In the genomic region with DNA sequence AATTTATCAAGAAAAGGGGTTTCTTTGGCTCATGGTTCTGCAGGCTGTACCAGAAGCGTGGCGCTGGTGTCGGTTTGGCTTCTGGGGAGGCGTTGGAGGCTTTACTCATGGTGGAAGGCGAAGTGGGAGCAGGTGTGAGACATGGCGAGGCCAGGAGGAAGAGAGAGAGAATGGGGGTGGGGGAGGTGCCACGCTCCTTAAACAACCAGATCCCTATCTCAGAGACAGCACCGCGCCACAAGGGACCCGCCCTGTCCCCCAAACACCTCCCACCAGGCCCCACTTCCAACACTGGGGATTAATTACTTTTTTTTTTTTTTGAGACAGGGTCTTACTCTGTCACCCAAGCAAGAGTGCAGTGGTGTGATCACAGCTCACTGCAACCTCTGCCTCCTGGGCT, we compare ENCODE assay signal across 1 cellular context.
TF ChIP-seq lines count a peak whose summit lies in the region.

No MANE protein-coding gene starts in this region.

TF ChIP-seq in K562, 482 proteins besides CTCF, POLR2A, EP300 and RAD21:
- TF ChIP-seq, protein P1, sequence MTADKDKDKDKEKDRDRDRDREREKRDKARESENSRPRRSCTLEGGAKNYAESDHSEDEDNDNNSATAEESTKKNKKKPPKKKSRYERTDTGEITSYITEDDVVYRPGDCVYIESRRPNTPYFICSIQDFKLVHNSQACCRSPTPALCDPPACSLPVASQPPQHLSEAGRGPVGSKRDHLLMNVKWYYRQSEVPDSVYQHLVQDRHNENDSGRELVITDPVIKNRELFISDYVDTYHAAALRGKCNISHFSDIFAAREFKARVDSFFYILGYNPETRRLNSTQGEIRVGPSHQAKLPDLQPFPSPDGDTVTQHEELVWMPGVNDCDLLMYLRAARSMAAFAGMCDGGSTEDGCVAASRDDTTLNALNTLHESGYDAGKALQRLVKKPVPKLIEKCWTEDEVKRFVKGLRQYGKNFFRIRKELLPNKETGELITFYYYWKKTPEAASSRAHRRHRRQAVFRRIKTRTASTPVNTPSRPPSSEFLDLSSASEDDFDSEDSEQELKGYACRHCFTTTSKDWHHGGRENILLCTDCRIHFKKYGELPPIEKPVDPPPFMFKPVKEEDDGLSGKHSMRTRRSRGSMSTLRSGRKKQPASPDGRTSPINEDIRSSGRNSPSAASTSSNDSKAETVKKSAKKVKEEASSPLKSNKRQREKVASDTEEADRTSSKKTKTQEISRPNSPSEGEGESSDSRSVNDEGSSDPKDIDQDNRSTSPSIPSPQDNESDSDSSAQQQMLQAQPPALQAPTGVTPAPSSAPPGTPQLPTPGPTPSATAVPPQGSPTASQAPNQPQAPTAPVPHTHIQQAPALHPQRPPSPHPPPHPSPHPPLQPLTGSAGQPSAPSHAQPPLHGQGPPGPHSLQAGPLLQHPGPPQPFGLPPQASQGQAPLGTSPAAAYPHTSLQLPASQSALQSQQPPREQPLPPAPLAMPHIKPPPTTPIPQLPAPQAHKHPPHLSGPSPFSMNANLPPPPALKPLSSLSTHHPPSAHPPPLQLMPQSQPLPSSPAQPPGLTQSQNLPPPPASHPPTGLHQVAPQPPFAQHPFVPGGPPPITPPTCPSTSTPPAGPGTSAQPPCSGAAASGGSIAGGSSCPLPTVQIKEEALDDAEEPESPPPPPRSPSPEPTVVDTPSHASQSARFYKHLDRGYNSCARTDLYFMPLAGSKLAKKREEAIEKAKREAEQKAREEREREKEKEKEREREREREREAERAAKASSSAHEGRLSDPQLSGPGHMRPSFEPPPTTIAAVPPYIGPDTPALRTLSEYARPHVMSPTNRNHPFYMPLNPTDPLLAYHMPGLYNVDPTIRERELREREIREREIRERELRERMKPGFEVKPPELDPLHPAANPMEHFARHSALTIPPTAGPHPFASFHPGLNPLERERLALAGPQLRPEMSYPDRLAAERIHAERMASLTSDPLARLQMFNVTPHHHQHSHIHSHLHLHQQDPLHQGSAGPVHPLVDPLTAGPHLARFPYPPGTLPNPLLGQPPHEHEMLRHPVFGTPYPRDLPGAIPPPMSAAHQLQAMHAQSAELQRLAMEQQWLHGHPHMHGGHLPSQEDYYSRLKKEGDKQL (CRISPR knock-in tag; IDR thresholded peaks at IDR 0.05; ENCODE audit: borderline replicate concordance), result no peak
- no peak for TF ChIP-seq ZNF76 (CRISPR knock-in tag; IDR thresholded peaks at IDR 0.05; ENCODE audit: borderline replicate concordance)
- TF ChIP-seq SOX6 (IDR thresholded peaks at IDR 0.05), result peak; percentile 29; the same call in 1 of the 2 replicates
- no peak for TF ChIP-seq PML (IDR thresholded peaks at IDR 0.05; ENCODE audit: low read length)
TF ChIP-seq in K562: peak in this region for 1.
